ENCODE assay signal across 2 cellular contexts in genomic region chr4:98577956-98578355, GRCh38.
A peak's percentile ranks its signal among the peaks of the same experiment; 100 is the strongest.
TF ChIP-seq lines count a peak whose summit lies in the region.

No MANE protein-coding gene starts in this region.

TF ChIP-seq in IMR-90, 13 proteins besides CTCF, POLR2A, EP300 and RAD21:
- TF ChIP-seq USF2 (IDR thresholded peaks at IDR 0.05; ENCODE audit: low read depth, low read length) (no peak), RFX5 (IDR thresholded peaks at IDR 0.05; ENCODE audit: low read depth, low read length) (no peak), MAZ (IDR thresholded peaks at IDR 0.05; ENCODE audit: borderline replicate concordance, low read depth, low read length) (no peak), CHD1 (IDR thresholded peaks at IDR 0.05; ENCODE audit: low read depth, low read length) (no peak)

TF ChIP-seq in GM12878, 131 proteins besides CTCF, POLR2A, EP300 and RAD21:
- TF ChIP-seq JUND (IDR thresholded peaks at IDR 0.05; ENCODE audit: low read depth, low read length): no peak
- TF ChIP-seq POU2F2 (IDR thresholded peaks at IDR 0.05; ENCODE audit: borderline replicate concordance, low read depth, low read length): peak; percentile 50; the same call in 1 of the 3 replicates
- no peak for TF ChIP-seq RB1 (IDR thresholded peaks at IDR 0.05; ENCODE audit: borderline replicate concordance)
- TF ChIP-seq MYB (IDR thresholded peaks at IDR 0.05; ENCODE audit: borderline replicate concordance, low read depth, low read length): no peak
